ENCODE assay signal across 8 cellular contexts in genomic region chr18:9575558-9575957, GRCh38. TPM values are rescaled to one million over a fixed set of nuclear protein-coding genes. Genes with fewer than 3 reads are reported as not detected.
DNase-seq lines count a peak whose midpoint lies in the region; ATAC-seq and TF ChIP-seq lines count a peak whose summit lies in the region.

No MANE protein-coding gene starts in this region.

- DNase-seq in ACHN: peak; percentile 92
- peak; percentile 70 to 95 (median 74) for DNase-seq in NCI-H1417 (lab: John Stamatoyannopoulos, UW)
- peak; percentile 65 for DNase-seq in WTC11 (ENCODE audit: low spot score)
- DNase-seq in germinal center (ENCODE audit: low spot score): peak; percentile 14
- DNase-seq in omental fat pad (ENCODE audit: low spot score): peak; percentile 48

- POLR2A ChIA-PET in WTC11 (lab: Charles Lee): no interaction called here

- H3K27ac Mint-ChIP-seq in WTC11: no peak overlapping the region

- H3K4me3 Mint-ChIP-seq in WTC11: peak overlapping the region; percentile 10; the same call in 1 of the 2 replicates

- peaks cover 19% of the 10 kb centered on the region for H3K36me3 Mint-ChIP-seq in WTC11

- peak; percentile 69 for ATAC-seq in GM18511 (IDR thresholded peaks at IDR 0.05; ENCODE audit: unreplicated experiment)
- peak; percentile 75 for ATAC-seq in WTC11
- ATAC-seq in omental fat pad (ENCODE audit: low FRiP score): peak; percentile 94
- no peak for ATAC-seq in GM21360 (IDR thresholded peaks at IDR 0.05; ENCODE audit: unreplicated experiment)
- ATAC-seq in GM21723 (IDR thresholded peaks at IDR 0.05; ENCODE audit: unreplicated experiment): no peak

- no peaks in the 10 kb centered on the region for H3K27me3 Mint-ChIP-seq in WTC11 (ENCODE audit: low read depth)

- TF ChIP-seq CTCF in WTC11 (IDR thresholded peaks at IDR 0.05): peak; percentile 76
- TF ChIP-seq CTCF in omental fat pad (IDR thresholded peaks at IDR 0.05): peak in 1 of 3 donors; percentile 87

- in situ Hi-C loops in ACHN (cut with HindIII; ENCODE audit: low pct_ligation_motif_present, low pct_unique_long_range_greater_than_20kb, low sequenced_read_pairs): no loop called here

- CTCF ChIA-PET in WTC11 (lab: Charles Lee): interaction anchor here (0.5 to 2.6 kb wide), 24 partner anchors 10 to 381 kb away, joined by 3 to 33 read pairs (median 5); no protein-coding TSS in a partner anchor

- peaks cover 23% of the 10 kb centered on the region for H3K4me1 Mint-ChIP-seq in WTC11

- H3K9me3 Mint-ChIP-seq in WTC11: 0 out of 2 replicates have a peak, but pooled peaks cover under 1% of the 10 kb centered on the region

TF ChIP-seq in WTC11, 78 proteins besides CTCF, POLR2A, EP300 and RAD21:
- TF ChIP-seq GABPB1 (CRISPR knock-in tag; IDR thresholded peaks at IDR 0.05): no peak
- no peak for TF ChIP-seq FOXP4 (CRISPR knock-in tag; IDR thresholded peaks at IDR 0.05)
- no peak for TF ChIP-seq CREM (CRISPR knock-in tag; IDR thresholded peaks at IDR 0.05)
- no peak for TF ChIP-seq ZNF232 (CRISPR knock-in tag; IDR thresholded peaks at IDR 0.05)
- no peak for TF ChIP-seq ATF6 (CRISPR knock-in tag; IDR thresholded peaks at IDR 0.05)
- no peak for TF ChIP-seq ZNF416 (CRISPR knock-in tag; IDR thresholded peaks at IDR 0.05)
- TF ChIP-seq ELF4 (CRISPR knock-in tag; IDR thresholded peaks at IDR 0.05; ENCODE audit: low read depth): no peak
- TF ChIP-seq TP53 (CRISPR knock-in tag; IDR thresholded peaks at IDR 0.05): no peak

RNA-seq across cellular contexts. Expression of gene PPP4R1, which starts 38.8 kb away (rescaled TPM):
- total RNA-seq in WTC11 (2021) (71.1 to 78.7 TPM (median 77.0 TPM) in 3 replicates), omental fat pad (100 to 1,000 TPM in 2 of 4 donors, 10 to 100 TPM in 2; 65.7 to 159 (median 99.8) TPM)

Comparison
In these comparisons a context has a peak if more than half of its experiments do, and no peak if none do; other contexts are left out.
1. DNase-seq: peak in every context shown above with its lines; median percentile 92 in ACHN; 74 in NCI-H1417; 65 in WTC11; 48 in omental fat pad; 14 in germinal center.
2. ATAC-seq: peak in GM18511 (single experiment), WTC11 (single experiment) and omental fat pad (single experiment); none in GM21360 (single experiment) and GM21723 (single experiment).